In the genomic region with DNA sequence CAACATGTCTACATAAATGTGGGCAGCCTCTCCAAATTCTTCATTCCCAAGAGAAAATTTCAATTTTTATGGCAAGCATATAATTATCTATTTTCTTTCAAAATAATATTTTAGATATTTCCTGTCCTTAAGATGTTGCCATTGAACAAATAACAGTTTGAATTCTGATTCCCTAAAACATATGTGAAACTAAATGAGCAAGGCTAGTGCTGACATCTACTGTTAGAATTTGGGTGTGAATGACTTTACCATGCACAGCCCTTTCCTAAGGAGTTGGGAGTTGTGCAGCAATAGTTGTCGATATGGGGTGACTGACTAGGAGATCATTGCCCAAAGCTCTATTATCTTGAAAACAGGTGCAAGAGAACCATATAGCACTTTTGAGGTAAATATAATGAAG, we compare ENCODE assay signal across 8 cellular contexts.
DNase-seq lines count a peak whose midpoint lies in the region; ATAC-seq, FAIRE-seq and TF ChIP-seq lines count a peak whose summit lies in the region.

No MANE protein-coding gene starts in this region.

- H3K79me2 ChIP-seq in astrocyte (ENCODE audit: insufficient read depth, low read length), result no peaks in the 10 kb centered on the region

- POLR2A ChIA-PET in activated CD4-positive, alpha-beta T cell treated with anti-CD3 and anti-CD28 coated beads, Interleukin-2, amount 10 ng/mL, durations not matched to agents 7 days and 5 days (lab: Charles Lee), result no interaction called here

- no peak overlapping the region for H3K9ac ChIP-seq in astrocyte (ENCODE audit: low read length)

- FAIRE-seq in astrocyte (lab: Jason Lieb, UNC), result peak; percentile 98

- no peak overlapping the region for H2AFZ ChIP-seq in astrocyte (ENCODE audit: low read depth, low read length)

- intact Hi-C loops in aorta (cut with DNase I), result loop anchor here (5.0 to 10.0 kb wide), 3 partner anchors 257 to 809 kb away; no protein-coding TSS in a partner anchor

- peaks cover 9% of the 10 kb centered on the region for H3K4me1 Mint-ChIP-seq in astrocyte (ENCODE audit: low read depth, unreplicated experiment)
- no peaks in the 10 kb centered on the region for H3K4me1 Mint-ChIP-seq in activated CD4-positive, alpha-beta T cell treated with anti-CD3 and anti-CD28 coated beads, Interleukin-2, amount 10 ng/mL, durations not matched to agents 7 days and 5 days

- no peak overlapping the region for H3K27ac Mint-ChIP-seq in astrocyte (ENCODE audit: unreplicated experiment)
- H3K27ac Mint-ChIP-seq in activated CD4-positive, alpha-beta T cell treated with anti-CD3 and anti-CD28 coated beads, Interleukin-2, amount 10 ng/mL, durations not matched to agents 7 days and 5 days, result no peak overlapping the region

- H3K4me3 Mint-ChIP-seq in astrocyte (ENCODE audit: unreplicated experiment), result no peak overlapping the region
- H3K4me3 Mint-ChIP-seq in activated CD4-positive, alpha-beta T cell treated with anti-CD3 and anti-CD28 coated beads, Interleukin-2, amount 10 ng/mL, durations not matched to agents 7 days and 5 days, result no peak overlapping the region

- H3K27ac ChIP-seq in astrocyte (ENCODE audit: low read depth, low read length), result no peak overlapping the region
- H3K27ac ChIP-seq in aorta (ENCODE audit: low read depth in 1 of 2, low read length in 2 of 2), result no peak overlapping the region

- H3K36me3 ChIP-seq in astrocyte (ENCODE audit: insufficient read depth, low read length) (no peaks in the 10 kb centered on the region), aorta (ENCODE audit: control insufficient read depth in 1 of 2, insufficient read depth in 2 of 2, low read length in 1 of 2) (no peaks in the 10 kb centered on the region)

- 25 to 29% methylated on average over 1 of the region's 1 CpG for WGBS in aorta, 2 donors

- TF ChIP-seq CTCF in astrocyte (IDR thresholded peaks at IDR 0.05; ENCODE audit: insufficient read depth, low read depth, low read length), result peak; percentile 56

- CTCF ChIA-PET in activated CD4-positive, alpha-beta T cell treated with anti-CD3 and anti-CD28 coated beads, Interleukin-2, amount 10 ng/mL, durations not matched to agents 7 days and 5 days (lab: Charles Lee), result no interaction called here

- H3K9me3 ChIP-seq in astrocyte (ENCODE audit: insufficient read depth, low read depth, low read length), result no peaks in the 10 kb centered on the region
- H3K9me3 ChIP-seq in aorta (ENCODE audit: control insufficient read depth, low read length), result no peaks in the 10 kb centered on the region

- no peaks in the 10 kb centered on the region for H4K20me1 ChIP-seq in astrocyte (ENCODE audit: insufficient read depth, low read length)

- DNase-seq in Daoy (ENCODE audit: low read depth) (peak; percentile 35), Kasumi-1 (lab: John Stamatoyannopoulos, UW) (peak; percentile 53 to 70), astrocyte (ENCODE audit: low read depth) (peak; percentile 37), iPS-NIHi7 (ENCODE audit: extremely low spot score) (peak; percentile 33), aorta (no peak)
- no peak for DNase-seq in activated CD4-positive, alpha-beta T cell treated with anti-CD3 and anti-CD28 coated beads, Interleukin-2, amount 10 ng/mL, durations not matched to agents 7 days and 5 days

- H3K4me1 ChIP-seq in astrocyte (ENCODE audit: insufficient read depth, low read length) (peaks cover 4% of the 10 kb centered on the region), aorta (ENCODE audit: control insufficient read depth in 1 of 2, insufficient read depth in 2 of 2, low read length in 2 of 2) (no peaks in the 10 kb centered on the region)

- H3K27me3 ChIP-seq in astrocyte (ENCODE audit: insufficient read depth, low read length) (no peaks in the 10 kb centered on the region), aorta (ENCODE audit: control insufficient read depth in 1 of 2, insufficient read depth in 2 of 2, low read length in 1 of 2) (no peaks in the 10 kb centered on the region)

- H3K9me3 Mint-ChIP-seq in astrocyte (ENCODE audit: unreplicated experiment), result peaks cover 2% of the 10 kb centered on the region
- H3K9me3 Mint-ChIP-seq in activated CD4-positive, alpha-beta T cell treated with anti-CD3 and anti-CD28 coated beads, Interleukin-2, amount 10 ng/mL, durations not matched to agents 7 days and 5 days, result no peaks in the 10 kb centered on the region

- no peaks in the 10 kb centered on the region for H3K27me3 Mint-ChIP-seq in astrocyte (ENCODE audit: low read depth, unreplicated experiment)
- H3K27me3 Mint-ChIP-seq in activated CD4-positive, alpha-beta T cell treated with anti-CD3 and anti-CD28 coated beads, Interleukin-2, amount 10 ng/mL, durations not matched to agents 7 days and 5 days, result peaks cover 31% of the 10 kb centered on the region

- ATAC-seq in aorta (ENCODE audit: low FRiP score) (peak; percentile 62), HG02973 (IDR thresholded peaks at IDR 0.05; ENCODE audit: unreplicated experiment) (no peak), GM19395 (IDR thresholded peaks at IDR 0.05; ENCODE audit: unreplicated experiment) (no peak)

- no peaks in the 10 kb centered on the region for H3K36me3 Mint-ChIP-seq in astrocyte (ENCODE audit: low read depth, unreplicated experiment)
- H3K36me3 Mint-ChIP-seq in activated CD4-positive, alpha-beta T cell treated with anti-CD3 and anti-CD28 coated beads, Interleukin-2, amount 10 ng/mL, durations not matched to agents 7 days and 5 days (ENCODE audit: low read depth), result no peaks in the 10 kb centered on the region

- H3K4me2 ChIP-seq in astrocyte (ENCODE audit: low read length), result no peak overlapping the region

- H3K4me3 ChIP-seq in astrocyte (ENCODE audit: insufficient read depth, low read depth, low read length) (no peak overlapping the region), aorta (ENCODE audit: low read length in 2 of 2) (no peak overlapping the region)

Comparison
In these comparisons a context has a peak if more than half of its experiments do, and no peak if none do; other contexts are left out.
1. DNase-seq: peak in Daoy (single experiment), Kasumi-1 (2 of 2), astrocyte (single experiment) and iPS-NIHi7 (single experiment); none in aorta (0 of 2) and activated CD4-positive, alpha-beta T cell treated with anti-CD3 and anti-CD28 coated beads, Interleukin-2, amount 10 ng/mL, durations not matched to agents 7 days and 5 days (single experiment).